In the genomic region with DNA sequence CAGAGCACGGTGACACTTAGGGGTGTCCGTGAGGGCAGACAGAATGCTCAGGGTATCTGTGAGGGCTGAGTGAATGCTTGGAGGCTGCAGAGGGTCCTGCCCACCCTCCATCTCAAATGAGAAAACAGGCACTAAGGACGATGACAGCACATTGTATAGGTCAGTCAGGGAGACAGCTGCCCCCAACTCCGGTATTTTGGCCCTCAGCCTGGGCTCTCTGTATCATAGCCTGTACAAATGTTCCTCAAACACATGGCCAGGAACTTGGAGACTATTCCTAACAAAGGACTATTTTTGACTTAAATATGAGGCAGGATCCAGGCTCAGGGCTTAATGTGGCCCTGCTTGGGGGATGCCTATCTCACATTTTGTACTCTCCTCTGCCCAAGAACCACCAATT, we compare ENCODE assay signal across 13 cellular contexts.
A peak's percentile ranks its signal among the peaks of the same experiment; 100 is the strongest.
DNase-seq lines count a peak whose midpoint lies in the region; ATAC-seq and TF ChIP-seq lines count a peak whose summit lies in the region.
"Had no signal": no experiment of that assay in that cellular context is flagged by ENCODE, and none has a peak within 500 bp of the region (broad histone marks: within the 10 kb centered on the region; RNA-seq: fewer than 3 reads in every experiment).

No MANE protein-coding gene starts in this region.

- peak overlapping the region; percentile 20 for H3K27ac Mint-ChIP-seq in glutamatergic neuron (ENCODE audit: unreplicated experiment)
- H3K27ac Mint-ChIP-seq: CD4-positive, CD25-positive, alpha-beta regulatory T cell; GM23338 had no signal

- peaks cover 1% of the 10 kb centered on the region for H3K9me3 Mint-ChIP-seq in glutamatergic neuron (ENCODE audit: unreplicated experiment)
- H3K9me3 Mint-ChIP-seq: GM23338 had no signal

- H3K4me3 Mint-ChIP-seq in glutamatergic neuron (ENCODE audit: unreplicated experiment): no peak overlapping the region
- H3K4me3 Mint-ChIP-seq: CD4-positive, CD25-positive, alpha-beta regulatory T cell; GM23338 had no signal

- TF ChIP-seq CTCF in glutamatergic neuron (IDR thresholded peaks at IDR 0.05; ENCODE audit: partially characterized antibody, unreplicated experiment): no peak

- peaks cover 11% of the 10 kb centered on the region for H3K4me1 Mint-ChIP-seq in glutamatergic neuron (ENCODE audit: low read depth, unreplicated experiment)
- H3K4me1 Mint-ChIP-seq: CD4-positive, CD25-positive, alpha-beta regulatory T cell had no signal

- H3K36me3 Mint-ChIP-seq in glutamatergic neuron (ENCODE audit: unreplicated experiment): no peaks in the 10 kb centered on the region
- H3K36me3 Mint-ChIP-seq: CD4-positive, CD25-positive, alpha-beta regulatory T cell had no signal

- peak; percentile 20 for DNase-seq in NCI-H2227 treated with DMSO at 0.1 percent for 48 hours (lab: John Stamatoyannopoulos, UW)
- no peak for DNase-seq in NCI-H2227 (lab: John Stamatoyannopoulos, UW; ENCODE audit: unreplicated experiment)
- no peak for DNase-seq in left ventricle myocardium superior
- DNase-seq in cardiac septum (ENCODE audit: low spot score): no peak
- no peak for DNase-seq in glutamatergic neuron
- no peak for DNase-seq in NCI-H1105 (lab: John Stamatoyannopoulos, UW)
- DNase-seq in dedifferentiated amniotic fluid mesenchymal stem cell (ENCODE audit: extremely low spot score): no peak
- DNase-seq: 8988T; AML-193; CD4-positive, CD25-positive, alpha-beta regulatory T cell; DMS53 had no signal

- intact Hi-C loops in left ventricle myocardium superior (cut with micrococcal nuclease): no loop called here
- intact Hi-C loops in cardiac septum (cut with DNase I): no loop called here

- H3K27me3 Mint-ChIP-seq in glutamatergic neuron (ENCODE audit: unreplicated experiment): peaks cover 1% of the 10 kb centered on the region
- H3K27me3 Mint-ChIP-seq: CD4-positive, CD25-positive, alpha-beta regulatory T cell had no signal

- ATAC-seq in left ventricle myocardium superior (peak; percentile 19), GM18498 (IDR thresholded peaks at IDR 0.05; ENCODE audit: unreplicated experiment) (no peak)
